ENCODE assay signal across 9 cellular contexts in the genomic region with DNA sequence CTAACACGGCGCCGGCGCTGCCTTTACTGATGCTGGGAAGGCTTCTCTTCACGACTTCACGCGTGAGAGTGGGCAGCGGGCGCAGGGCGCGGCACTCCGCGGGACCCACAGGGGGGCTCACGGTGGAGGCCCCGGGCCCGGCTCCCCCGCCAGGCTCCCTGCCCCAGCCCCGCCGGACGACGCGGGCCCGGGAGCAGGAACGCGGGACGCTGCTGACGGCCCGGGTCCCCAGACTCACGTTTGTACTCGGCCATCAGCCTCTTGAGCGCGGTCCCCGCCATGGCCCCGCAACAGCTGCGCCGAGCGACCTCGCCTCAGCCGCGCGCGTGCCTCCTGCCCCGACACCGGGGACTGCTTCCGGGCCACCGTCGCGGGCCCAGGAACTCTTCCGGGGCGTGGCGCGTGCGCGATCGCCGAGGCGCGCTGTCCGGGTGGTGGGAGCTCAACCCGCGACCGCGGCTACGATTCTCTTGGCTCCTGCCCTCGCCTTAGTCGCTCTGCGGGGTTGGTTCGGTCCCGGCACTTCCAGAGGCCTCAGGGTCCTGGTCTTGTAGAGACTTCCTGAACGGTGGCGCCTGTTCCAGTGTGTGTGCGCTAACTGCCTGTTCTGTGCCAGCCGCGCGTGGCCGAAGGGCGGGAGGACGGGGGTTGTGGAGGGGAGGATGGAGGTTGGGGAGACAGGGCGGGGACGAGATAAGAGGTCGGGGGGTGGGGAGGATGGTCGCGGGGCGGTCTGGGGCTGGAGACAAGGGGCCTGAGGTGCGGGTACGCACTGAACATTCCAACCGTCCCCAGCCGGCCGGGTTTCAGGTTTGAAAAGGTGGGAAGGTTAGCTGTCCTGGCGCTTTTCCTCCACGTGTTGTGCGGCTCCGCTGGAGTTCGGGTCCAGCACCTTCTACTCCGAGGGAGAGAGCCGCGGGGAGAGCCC. TPM values are rescaled to one million over a fixed set of nuclear protein-coding genes. Genes with fewer than 3 reads are reported as not detected.
DNase-seq lines count a peak whose midpoint lies in the region; ATAC-seq, FAIRE-seq and TF ChIP-seq lines count a peak whose summit lies in the region.
"Had no signal": no experiment of that assay in that cellular context is flagged by ENCODE, and none has a peak within 500 bp of the region (broad histone marks: within the 10 kb centered on the region; RNA-seq: fewer than 3 reads in every experiment).

A gene with protein sequence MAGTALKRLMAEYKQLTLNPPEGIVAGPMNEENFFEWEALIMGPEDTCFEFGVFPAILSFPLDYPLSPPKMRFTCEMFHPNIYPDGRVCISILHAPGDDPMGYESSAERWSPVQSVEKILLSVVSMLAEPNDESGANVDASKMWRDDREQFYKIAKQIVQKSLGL (minus strand): TSS at position 353 of the 928 bp plus-strand sequence. CDS start 72 bp downstream, at position 281.

- H3K4me1 ChIP-seq in breast epithelium (peaks cover 0 to 6% of the 10 kb centered on the region in 2 donors), small intestine (ENCODE audit: control insufficient read depth in 2 of 2, insufficient read depth in 1 of 2, low read depth in 1 of 2, low read length in 1 of 2) (peaks cover 0 to 12% of the 10 kb centered on the region in 2 donors)

- peak; percentile 66 for ATAC-seq in HG03039 (IDR thresholded peaks at IDR 0.05; ENCODE audit: unreplicated experiment)

- intact Hi-C loops in breast epithelium (cut with DNase I; ENCODE audit: low total_unique reads), result loop anchor here (5.0 kb wide), 1 partner anchor 71 kb away; a partner anchor contains a TSS

- no peak for FAIRE-seq in small intestine (lab: Jason Lieb, UNC)
- FAIRE-seq: A204.1 had no signal

- H3K9me3 ChIP-seq in WERI-Rb-1 (ENCODE audit: severe bottlenecking), result no peaks in the 10 kb centered on the region
- H3K9me3 ChIP-seq in breast epithelium, result no peaks in the 10 kb centered on the region
- no peaks in the 10 kb centered on the region for H3K9me3 ChIP-seq in small intestine (ENCODE audit: control insufficient read depth, low read depth)

- H3K27ac ChIP-seq in WERI-Rb-1, result peak within 1 kb of the TSS; percentile 89
- H3K27ac ChIP-seq in breast epithelium, result peak within 1 kb of the TSS; percentile 60 to 73
- H3K27ac ChIP-seq in small intestine (ENCODE audit: low read depth in 1 of 2, low read length in 1 of 2), result peak within 1 kb of the TSS; percentile 42 to 62

- TF ChIP-seq CTCF in WERI-Rb-1 (IDR thresholded peaks at IDR 0.05; ENCODE audit: low read depth, low read length) (no peak), breast epithelium (IDR thresholded peaks at IDR 0.05) (no peak)

- WGBS in small intestine, 3 donors, result 0 to 1% (median 0%) methylated on average over 67 to 97 of the region's 97 CpGs

- no peak for TF ChIP-seq POLR2A in breast epithelium (IDR thresholded peaks at IDR 0.05)

- H3K27me3 ChIP-seq in WERI-Rb-1 (ENCODE audit: insufficient read depth, low read depth, severe bottlenecking), result no peaks in the 10 kb centered on the region
- no peaks in the 10 kb centered on the region for H3K27me3 ChIP-seq in breast epithelium
- no peaks in the 10 kb centered on the region for H3K27me3 ChIP-seq in small intestine (ENCODE audit: control insufficient read depth in 2 of 2, insufficient read depth in 2 of 2, low read length in 2 of 2)

- peak within 1 kb of the TSS; percentile 84 for H3K4me3 ChIP-seq in WERI-Rb-1 (ENCODE audit: low read depth, low read length)
- peak within 1 kb of the TSS; percentile 80 to 93 (median 86) for H3K4me3 ChIP-seq in breast epithelium
- peak within 1 kb of the TSS; percentile 79 to 90 for H3K4me3 ChIP-seq in small intestine (ENCODE audit: low read depth in 1 of 2, low read length in 2 of 2)

- H3K36me3 ChIP-seq in WERI-Rb-1 (peaks cover 62% of the 10 kb centered on the region), breast epithelium (no peaks in the 10 kb centered on the region), small intestine (ENCODE audit: control insufficient read depth in 2 of 2, insufficient read depth in 2 of 2, low read length in 2 of 2) (peaks cover 2 to 6% of the 10 kb centered on the region in 2 donors)

- DNase-seq in NCI-H1436 (lab: John Stamatoyannopoulos, UW) (peak; percentile 66), NCI-H1436 treated with DMSO at 0.1 percent for 48 hours (lab: John Stamatoyannopoulos, UW) (no peak), NCI-H2196 (lab: John Stamatoyannopoulos, UW; ENCODE audit: unreplicated experiment) (peak; percentile 79), WERI-Rb-1 (peak; percentile 91), breast epithelium (ENCODE audit: low spot score in 2 of 2) (peak; percentile 70 to 76), iPS-NIHi11 (ENCODE audit: low spot score) (peak; percentile 95), small intestine (peak; percentile 80)

RNA-seq across cellular contexts. Expression of the gene that starts here (rescaled TPM):
- 100 to 1,000 TPM in 1 of 3 donors, 10 to 100 TPM in 2; 84.8 to 128 (median 99.2) TPM for total RNA-seq in breast epithelium
- polyA plus RNA-seq in small intestine, result 10 to 100 TPM; 30.0 to 40.5 (median 37.0) TPM
